ENCODE assay signal across 1 cellular context in genomic region chr1:204506969-204507316, GRCh38.
TF ChIP-seq lines count a peak whose summit lies in the region.

No MANE protein-coding gene starts in this region.

TF ChIP-seq in HEK293, 187 proteins besides CTCF, POLR2A, EP300 and RAD21 (continued from another document and continues in another):
- no peak for TF ChIP-seq ZNF280C (tag by site-specific recombination; IDR thresholded peaks at IDR 0.05)
- TF ChIP-seq ZNF791 (tag by site-specific recombination; IDR thresholded peaks at IDR 0.05), result no peak
- TF ChIP-seq ZBTB10 (tag by site-specific recombination; IDR thresholded peaks at IDR 0.05), result no peak
- TF ChIP-seq ZNF558 (tag by site-specific recombination; IDR thresholded peaks at IDR 0.05), result peak; percentile 59; the same call in 1 of the 2 replicates
- TF ChIP-seq ZNF324 (tag by site-specific recombination; IDR thresholded peaks at IDR 0.05), result peak; percentile 89
- TF ChIP-seq ZNF658 (tag by site-specific recombination; IDR thresholded peaks at IDR 0.05), result no peak
- 0 out of 2 replicates have a peak, but pooled peaks have one; percentile 71 for TF ChIP-seq ZNF148 (tag by site-specific recombination; IDR thresholded peaks at IDR 0.05; ENCODE audit: borderline replicate concordance)
- TF ChIP-seq ZNF350 (tag by site-specific recombination; IDR thresholded peaks at IDR 0.05), result no peak
- TF ChIP-seq ZNF146 (tag by site-specific recombination; IDR thresholded peaks at IDR 0.05), result no peak
- no peak for TF ChIP-seq ZNF623 (tag by site-specific recombination; IDR thresholded peaks at IDR 0.05)
- no peak for TF ChIP-seq ZNF555 (tag by site-specific recombination; conservative IDR thresholded peaks at IDR 0.05)
- TF ChIP-seq SP3 (tag by site-specific recombination; IDR thresholded peaks at IDR 0.05), result peak; percentile 24; the same call in 1 of the 2 replicates
- TF ChIP-seq ZNF501 (tag by site-specific recombination; IDR thresholded peaks at IDR 0.05), result no peak; the same call in 1 of the 2 replicates
- peak; percentile 73 for TF ChIP-seq ZBTB21 (tag by site-specific recombination; IDR thresholded peaks at IDR 0.05)
- TF ChIP-seq ZBTB8A (tag by site-specific recombination; IDR thresholded peaks at IDR 0.05), result no peak; the same call in 1 of the 2 replicates
- TF ChIP-seq ZNF580 (tag by site-specific recombination; IDR thresholded peaks at IDR 0.05), result peak; percentile 85
- peak; percentile 29; the same call in 1 of the 2 replicates for TF ChIP-seq ZNF677 (tag by site-specific recombination; IDR thresholded peaks at IDR 0.05)
- no peak for TF ChIP-seq BCL11B (tag by site-specific recombination; IDR thresholded peaks at IDR 0.05; ENCODE audit: low read depth)
- TF ChIP-seq ZNF366 (tag by site-specific recombination; conservative IDR thresholded peaks at IDR 0.05), result peak; percentile 62; the same call in 1 of the 2 replicates
- TF ChIP-seq ZFP41 (tag by site-specific recombination; IDR thresholded peaks at IDR 0.05; ENCODE audit: borderline replicate concordance), result no peak
- TF ChIP-seq PRDM4 (tag by site-specific recombination; IDR thresholded peaks at IDR 0.05), result no peak; the same call in 1 of the 2 replicates
- TF ChIP-seq PRDM1 (tag by site-specific recombination; IDR thresholded peaks at IDR 0.05), result peak; percentile 68
- TF ChIP-seq ZSCAN16 (tag by site-specific recombination; IDR thresholded peaks at IDR 0.05), result no peak
- TF ChIP-seq ZNF548 (tag by site-specific recombination; IDR thresholded peaks at IDR 0.05), result no peak
- no peak for TF ChIP-seq ZNF335 (tag by site-specific recombination; conservative IDR thresholded peaks at IDR 0.05)
- TF ChIP-seq YY1 (tag by site-specific recombination; IDR thresholded peaks at IDR 0.05), result peak; percentile 60; the same call in 1 of the 2 replicates
- TF ChIP-seq ZBTB1 (tag by site-specific recombination; IDR thresholded peaks at IDR 0.05), result no peak
- no peak for TF ChIP-seq ZNF138 (tag by site-specific recombination; IDR thresholded peaks at IDR 0.05; ENCODE audit: borderline replicate concordance)
- TF ChIP-seq SCRT2 (tag by site-specific recombination; IDR thresholded peaks at IDR 0.05), result no peak
- TF ChIP-seq AEBP2 (tag by site-specific recombination; IDR thresholded peaks at IDR 0.05; ENCODE audit: borderline replicate concordance), result no peak
- TF ChIP-seq ZFP3 (tag by site-specific recombination; IDR thresholded peaks at IDR 0.05; ENCODE audit: low read depth), result no peak
- TF ChIP-seq ZNF777 (tag by site-specific recombination; IDR thresholded peaks at IDR 0.05; ENCODE audit: borderline replicate concordance), result no peak
- no peak for TF ChIP-seq ZNF473 (tag by site-specific recombination; IDR thresholded peaks at IDR 0.05)
- 0 out of 2 replicates have a peak, but pooled peaks have one; percentile 29 for TF ChIP-seq ZSCAN23 (tag by site-specific recombination; IDR thresholded peaks at IDR 0.05)
- no peak for TF ChIP-seq HOXC10 (CRISPR knock-in tag; IDR thresholded peaks at IDR 0.05)
- TF ChIP-seq ZNF571 (tag by site-specific recombination; IDR thresholded peaks at IDR 0.05), result no peak
- TF ChIP-seq ZBTB6 (tag by site-specific recombination; IDR thresholded peaks at IDR 0.05), result peak; percentile 44; the same call in 1 of the 2 replicates
- TF ChIP-seq ZNF654 (tag by site-specific recombination; IDR thresholded peaks at IDR 0.05; ENCODE audit: low read depth), result no peak
- no peak for TF ChIP-seq ZNF202 (tag by site-specific recombination; IDR thresholded peaks at IDR 0.05; ENCODE audit: borderline replicate concordance)
- no peak for TF ChIP-seq ZNF488 (tag by site-specific recombination; IDR thresholded peaks at IDR 0.05)
- no peak for TF ChIP-seq YY2 (tag by site-specific recombination; IDR thresholded peaks at IDR 0.05)
- TF ChIP-seq PRDM2 (tag by site-specific recombination; IDR thresholded peaks at IDR 0.05; ENCODE audit: borderline replicate concordance), result no peak
- peak; percentile 80 for TF ChIP-seq ZNF24 (tag by site-specific recombination; IDR thresholded peaks at IDR 0.05)
- no peak for TF ChIP-seq REPIN1 (tag by site-specific recombination; IDR thresholded peaks at IDR 0.05; ENCODE audit: low read depth)
- TF ChIP-seq FEZF1 (tag by site-specific recombination; IDR thresholded peaks at IDR 0.05), result no peak
